Comparison of ENCODE assay signal across 9 cellular contexts in genomic region chr9:5617749-5618148, GRCh38. TPM values are rescaled to one million over a fixed set of nuclear protein-coding genes. Genes with fewer than 3 reads are reported as not detected.
A peak's percentile ranks its signal among the peaks of the same experiment; 100 is the strongest.
DNase-seq lines count a peak whose midpoint lies in the region; ATAC-seq and TF ChIP-seq lines count a peak whose summit lies in the region.
"Had no signal": no experiment of that assay in that cellular context is flagged by ENCODE, and none has a peak within 500 bp of the region (broad histone marks: within the 10 kb centered on the region; RNA-seq: fewer than 3 reads in every experiment).

No MANE protein-coding gene starts in this region.

- no peaks in the 10 kb centered on the region for H3K9me3 Mint-ChIP-seq in dendritic cell treated with granulocyte-macrophage colony-stimulating factor and Interleukin-4, amounts not matched to agents 40 ng/mL and 50 ng/mL, for 4 days

- H3K36me3 Mint-ChIP-seq in dendritic cell treated with granulocyte-macrophage colony-stimulating factor and Interleukin-4, amounts not matched to agents 40 ng/mL and 50 ng/mL, for 4 days (ENCODE audit: low read depth), result peaks cover 27% of the 10 kb centered on the region

- TF ChIP-seq EP300 in esophagus muscularis mucosa (IDR thresholded peaks at IDR 0.05), result no peak

- H3K27me3 Mint-ChIP-seq in dendritic cell treated with granulocyte-macrophage colony-stimulating factor and Interleukin-4, amounts not matched to agents 40 ng/mL and 50 ng/mL, for 4 days, result no peaks in the 10 kb centered on the region

- no peak for DNase-seq in RKO (ENCODE audit: low spot score)
- no peak for DNase-seq in esophagus muscularis mucosa (ENCODE audit: extremely low spot score)
- DNase-seq in H7, result no peak
- DNase-seq in erythroblast (lab: John Stamatoyannopoulos, UW), result no peak
- DNase-seq: left ventricle myocardium inferior had no signal

- H3K9me3 ChIP-seq in esophagus muscularis mucosa, result no peaks in the 10 kb centered on the region
- H3K9me3 ChIP-seq: left ventricle myocardium inferior had no signal

- H3K27me3 ChIP-seq in esophagus muscularis mucosa (no peaks in the 10 kb centered on the region), H7 (ENCODE audit: control insufficient read depth, insufficient read depth, low read length) (no peaks in the 10 kb centered on the region)

- TF ChIP-seq CTCF in esophagus muscularis mucosa (IDR thresholded peaks at IDR 0.05), result no peak

- intact Hi-C loops in dendritic cell treated with granulocyte-macrophage colony-stimulating factor and Interleukin-4, amounts not matched to agents 40 ng/mL and 50 ng/mL, for 4 days (cut with micrococcal nuclease), result no loop called here
- intact Hi-C loops in esophagus muscularis mucosa (cut with DNase I), result no loop called here

- ATAC-seq in GM18508 (IDR thresholded peaks at IDR 0.05; ENCODE audit: insufficient read depth, unreplicated experiment) (peak; percentile 93), GM21576 (IDR thresholded peaks at IDR 0.05; ENCODE audit: unreplicated experiment) (peak; percentile 97), HG03565 (IDR thresholded peaks at IDR 0.05; ENCODE audit: unreplicated experiment) (peak; percentile 97)

- peak overlapping the region; percentile 17 for H3K4me3 Mint-ChIP-seq in dendritic cell treated with granulocyte-macrophage colony-stimulating factor and Interleukin-4, amounts not matched to agents 40 ng/mL and 50 ng/mL, for 4 days

- peak overlapping the region; percentile 71 for H3K27ac Mint-ChIP-seq in dendritic cell treated with granulocyte-macrophage colony-stimulating factor and Interleukin-4, amounts not matched to agents 40 ng/mL and 50 ng/mL, for 4 days

- H3K36me3 ChIP-seq in esophagus muscularis mucosa (no peaks in the 10 kb centered on the region), H7 (replicated peaks; ENCODE audit: control insufficient read depth, insufficient read depth, low read length) (no peaks in the 10 kb centered on the region)
- H3K36me3 ChIP-seq: left ventricle myocardium inferior had no signal

- no peak overlapping the region for H3K27ac ChIP-seq in esophagus muscularis mucosa (replicated peaks in 1 of 4)
- H3K27ac ChIP-seq: left ventricle myocardium inferior had no signal

- peaks cover 0 to 28% (median 20%) of the 10 kb centered on the region in 4 donors for H3K4me1 ChIP-seq in esophagus muscularis mucosa

- no peak for TF ChIP-seq POLR2A in esophagus muscularis mucosa (IDR thresholded peaks at IDR 0.05; ENCODE audit: low read depth)
- no peak for TF ChIP-seq POLR2A in erythroblast (IDR thresholded peaks at IDR 0.05; ENCODE audit: low read length)

- peaks cover 30% of the 10 kb centered on the region for H3K4me1 Mint-ChIP-seq in dendritic cell treated with granulocyte-macrophage colony-stimulating factor and Interleukin-4, amounts not matched to agents 40 ng/mL and 50 ng/mL, for 4 days (ENCODE audit: low read depth)

- H3K4me3 ChIP-seq in esophagus muscularis mucosa, result no peak overlapping the region
- no peak overlapping the region for H3K4me3 ChIP-seq in H7 (ENCODE audit: insufficient read depth, low read depth, low read length)
- H3K4me3 ChIP-seq: left ventricle myocardium inferior had no signal

RNA-seq across cellular contexts. Expression of gene RIC1, which starts 11.2 kb away (rescaled TPM):
- total RNA-seq in esophagus muscularis mucosa, result 10 to 100 TPM; 51.6 to 64.9 (median 57.4) TPM
- 19.9 and 20.9 TPM in 2 replicates for total RNA-seq in H7 (2014; rRNA removed; shearing (Covaris generic))
